ENCODE assay signal across 16 cellular contexts in the genomic region with DNA sequence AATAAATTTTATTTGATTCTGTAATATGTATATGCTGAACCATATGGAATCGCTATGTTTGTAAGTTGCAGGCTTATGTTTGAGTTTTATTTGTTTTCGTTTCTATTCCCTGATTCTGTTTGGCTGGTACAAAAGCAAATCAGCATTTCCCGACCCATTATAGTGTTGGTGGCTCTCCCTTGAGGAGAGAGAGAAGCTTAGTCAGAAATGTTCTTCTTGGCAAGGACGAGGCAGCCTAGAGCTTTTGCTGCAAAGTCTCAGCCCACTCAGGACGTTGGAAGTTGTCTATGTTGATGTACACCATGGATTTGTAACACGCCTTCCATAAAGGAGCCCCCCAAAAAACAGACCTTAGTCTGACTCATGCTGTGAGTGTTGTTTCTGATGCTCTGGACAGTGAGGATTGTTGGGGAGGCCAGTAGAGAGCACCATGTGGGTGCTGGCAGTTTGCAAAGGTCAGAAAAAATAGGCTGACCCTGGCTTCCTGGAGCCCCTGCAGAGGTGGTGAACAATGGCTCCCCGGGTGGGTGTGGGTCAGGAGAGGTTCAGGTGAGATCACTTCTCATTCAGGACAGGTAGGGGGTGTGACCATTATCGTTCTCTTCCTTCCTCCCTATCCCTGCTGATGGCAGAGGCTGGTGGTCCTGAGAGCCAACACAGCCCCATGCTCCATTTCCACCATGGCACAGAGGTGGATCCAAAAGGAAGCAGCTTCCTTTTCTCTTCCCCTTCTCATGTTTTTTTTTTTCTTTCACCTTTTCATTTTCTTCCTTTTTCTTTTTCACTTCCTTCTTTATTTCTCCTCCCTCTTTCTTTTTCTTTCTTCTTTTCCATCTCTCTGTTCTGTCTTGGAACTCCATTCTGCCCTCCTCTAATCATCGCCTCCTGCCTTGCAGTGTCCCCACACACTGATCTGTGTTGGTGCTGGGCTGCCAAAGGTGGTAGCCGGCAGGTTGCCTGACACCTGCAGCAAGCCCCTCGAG.
DNase-seq lines count a peak whose midpoint lies in the region; ATAC-seq and TF ChIP-seq lines count a peak whose summit lies in the region.
"Had no signal": no experiment of that assay in that cellular context is flagged by ENCODE, and none has a peak within 500 bp of the region (broad histone marks: within the 10 kb centered on the region; RNA-seq: fewer than 3 reads in every experiment).

No MANE protein-coding gene starts in this region.

- H3K27me3 ChIP-seq in heart left ventricle, result no peaks in the 10 kb centered on the region
- H3K27me3 ChIP-seq: Peyer's patch had no signal

- WGBS in heart left ventricle, 4 donors, result 65 to 76% (median 69%) methylated on average over 11 of the region's 11 CpGs

- no peak for DNase-seq in Right ventricle myocardium inferior (ENCODE audit: missing footprints)
- DNase-seq in cardiac septum (ENCODE audit: low spot score), result no peak
- DNase-seq in heart left ventricle, result no peak
- DNase-seq in iPS-NIHi7 (ENCODE audit: extremely low spot score), result peak; percentile 35
- no peak for DNase-seq in T-helper 2 cell
- no peak for DNase-seq in medulla oblongata (ENCODE audit: extremely low spot score)
- DNase-seq in coronary artery (ENCODE audit: low spot score), result no peak
- no peak for DNase-seq in central memory CD4-positive, alpha-beta T cell
- DNase-seq: DMS79, H7, NCI-H1417, NCI-H187, NCI-H2227 treated with DMSO at 0.1 percent for 48 hours, NCI-H524, Peyer's patch had no signal

- H3K4me3 ChIP-seq in heart left ventricle (no peak overlapping the region), coronary artery (no peak overlapping the region)
- H3K4me3 ChIP-seq: Peyer's patch had no signal

- intact Hi-C loops in Right ventricle myocardium inferior (cut with DNase I), result no loop called here
- intact Hi-C loops in cardiac septum (cut with DNase I), result no loop called here
- intact Hi-C loops in heart left ventricle (cut with DNase I), result loop anchor here in 1 of 10 donors (10.0 kb wide), 1 partner anchor 394 kb away; no protein-coding TSS in a partner anchor

- H3K4me1 ChIP-seq in heart left ventricle, result peaks cover 0 to 36% (median 8%) of the 10 kb centered on the region in 12 donors
- H3K4me1 ChIP-seq: Peyer's patch had no signal

- no peaks in the 10 kb centered on the region for H3K9me3 ChIP-seq in heart left ventricle
- H3K9me3 ChIP-seq: Peyer's patch had no signal

- no peak for TF ChIP-seq POLR2A in heart left ventricle (IDR thresholded peaks at IDR 0.05)

- no peak for TF ChIP-seq CTCF in heart left ventricle (IDR thresholded peaks at IDR 0.05)
- TF ChIP-seq CTCF in coronary artery (IDR thresholded peaks at IDR 0.05), result no peak

- ATAC-seq in Right ventricle myocardium inferior (peak; percentile 9), heart left ventricle (peak in 2 of 4 donors; percentile 10 to 35)

- H3K27ac ChIP-seq in heart left ventricle (peak overlapping the region in 8 of 12 donors; percentile 48 to 91 (median 80)), coronary artery (peak overlapping the region in 1 of 2 donors; percentile 22)
- H3K27ac ChIP-seq: 22Rv1, Peyer's patch had no signal

- H3K36me3 ChIP-seq in heart left ventricle, result peaks cover 0 to 51% (median 0%) of the 10 kb centered on the region in 9 donors
- H3K36me3 ChIP-seq: Peyer's patch had no signal
